ENCODE assay signal across 8 cellular contexts in genomic region chr6:25017486-25017885, GRCh38.
DNase-seq lines count a peak whose midpoint lies in the region; ATAC-seq and TF ChIP-seq lines count a peak whose summit lies in the region.

No MANE protein-coding gene starts in this region.

- no TSS peak for BruUV-seq in Calu3 (replicated peaks; lab: Mats Ljungman, UMichigan)
- no TSS peak for BruUV-seq in MCF 10A (replicated peaks; lab: Mats Ljungman, UMichigan)

- H3K9me3 Mint-ChIP-seq in Calu3 (ENCODE audit: low read depth, unreplicated experiment) (no peaks in the 10 kb centered on the region), MCF 10A (ENCODE audit: unreplicated experiment) (no peaks in the 10 kb centered on the region)
- H3K9me3 Mint-ChIP-seq in naive thymus-derived CD4-positive, alpha-beta T cell, result no peaks in the 10 kb centered on the region

- H3K4me3 Mint-ChIP-seq in Calu3 (ENCODE audit: low read depth, unreplicated experiment) (no peak overlapping the region), MCF 10A (ENCODE audit: unreplicated experiment) (peak overlapping the region; percentile 22)
- H3K4me3 Mint-ChIP-seq in naive thymus-derived CD4-positive, alpha-beta T cell, result peak overlapping the region; percentile 1 to 79 (median 62)

- POLR2A ChIA-PET in MCF 10A (lab: Yijun Ruan, JAX), result interaction anchor here (0.6 to 8.4 kb wide), 34 partner anchors 7 to 315 kb away, joined by 3 to 172 read pairs (median 4); partner anchors contain the start of genes C6orf62 and GMNN
- POLR2A ChIA-PET in naive thymus-derived CD4-positive, alpha-beta T cell (lab: Charles Lee), result interaction anchor here (0.5 to 7.7 kb wide), 32 partner anchors 9 to 305 kb away, joined by 3 to 84 read pairs (median 4); partner anchors contain the start of gene RIPOR2

- no peaks in the 10 kb centered on the region for H3K27me3 Mint-ChIP-seq in Calu3 (ENCODE audit: unreplicated experiment)
- H3K27me3 Mint-ChIP-seq in MCF 10A (ENCODE audit: insufficient read depth, unreplicated experiment), result no peaks in the 10 kb centered on the region
- no peaks in the 10 kb centered on the region for H3K27me3 Mint-ChIP-seq in naive thymus-derived CD4-positive, alpha-beta T cell

- no peaks in the 10 kb centered on the region for H3K27me3 ChIP-seq in naive thymus-derived CD4-positive, alpha-beta T cell (ENCODE audit: control insufficient read depth in 2 of 2, insufficient read depth in 2 of 2, low read length in 2 of 2)

- H3K9me3 ChIP-seq in naive thymus-derived CD4-positive, alpha-beta T cell (ENCODE audit: control insufficient read depth in 2 of 3, low read length in 3 of 3), result no peaks in the 10 kb centered on the region

- peak overlapping the region; percentile 61 for H3K27ac ChIP-seq in naive thymus-derived CD4-positive, alpha-beta T cell (ENCODE audit: low read depth, low read length)

- peak; percentile 57 for DNase-seq in Calu3
- peak; percentile 29 for DNase-seq in NCI-H69 (lab: John Stamatoyannopoulos, UW)
- DNase-seq in MCF 10A (ENCODE audit: unreplicated experiment), result peak; percentile 87
- no peak for DNase-seq in naive thymus-derived CD4-positive, alpha-beta T cell
- DNase-seq in COR-L47 (lab: John Stamatoyannopoulos, UW), result no peak
- DNase-seq in SKM-1 treated with dmso at 0.1 percent for 144 hours (lab: John Stamatoyannopoulos, UW; ENCODE audit: unreplicated experiment), result no peak

- TF ChIP-seq CTCF in Calu3 (IDR thresholded peaks at IDR 0.05; ENCODE audit: unreplicated experiment) (no peak), MCF 10A (IDR thresholded peaks at IDR 0.05; ENCODE audit: unreplicated experiment) (no peak)

- H3K27ac Mint-ChIP-seq in Calu3 (ENCODE audit: unreplicated experiment), result peak overlapping the region; percentile 10
- peak overlapping the region; percentile 62 for H3K27ac Mint-ChIP-seq in MCF 10A (ENCODE audit: low read depth, unreplicated experiment)
- peak overlapping the region; percentile 40 to 98 (median 94) for H3K27ac Mint-ChIP-seq in naive thymus-derived CD4-positive, alpha-beta T cell

- peaks cover 9 to 34% of the 10 kb centered on the region in 2 donors for H3K4me1 ChIP-seq in naive thymus-derived CD4-positive, alpha-beta T cell (ENCODE audit: control insufficient read depth in 2 of 2, insufficient read depth in 2 of 2, low read length in 2 of 2)

- no peaks in the 10 kb centered on the region for H3K36me3 ChIP-seq in naive thymus-derived CD4-positive, alpha-beta T cell (ENCODE audit: control insufficient read depth in 2 of 3, insufficient read depth in 3 of 3, low read length in 3 of 3)

- no peak overlapping the region for H3K4me3 ChIP-seq in naive thymus-derived CD4-positive, alpha-beta T cell (ENCODE audit: low read length)

- ATAC-seq in naive thymus-derived CD4-positive, alpha-beta T cell, result no peak
- no peak for ATAC-seq in GM18873 (IDR thresholded peaks at IDR 0.05; ENCODE audit: low FRiP score, unreplicated experiment)
- ATAC-seq in activated CD4-positive, CD25-positive, alpha-beta regulatory T cell treated with anti-CD3 and anti-CD28 coated beads, Interleukin-2, amount 50 U/mL, for 24 hours, result no peak

- CTCF ChIA-PET in Calu3 (lab: Charles Lee) (interaction anchor here (0.6 to 3.9 kb wide), 57 partner anchors 10 to 496 kb away, joined by 3 to 133 read pairs (median 4); partner anchors contain the start of genes CARMIL1 and GMNN), MCF 10A (lab: Yijun Ruan, JAX) (interaction anchor here (0.6 to 9.0 kb wide), 38 partner anchors 9 to 353 kb away, joined by 3 to 158 read pairs (median 4); no protein-coding TSS in a partner anchor)
- CTCF ChIA-PET in naive thymus-derived CD4-positive, alpha-beta T cell (lab: Charles Lee), result interaction anchor here (0.6 to 7.3 kb wide), 45 partner anchors 8 to 438 kb away, joined by 3 to 77 read pairs (median 4); partner anchors contain the start of gene RIPOR2

- H3K36me3 Mint-ChIP-seq in Calu3 (ENCODE audit: insufficient read depth, unreplicated experiment) (no peaks in the 10 kb centered on the region), MCF 10A (ENCODE audit: insufficient read depth, unreplicated experiment) (peaks cover 10% of the 10 kb centered on the region)
- no peaks in the 10 kb centered on the region for H3K36me3 Mint-ChIP-seq in naive thymus-derived CD4-positive, alpha-beta T cell

- intact Hi-C loops in Calu3 (cut with micrococcal nuclease; ENCODE audit: unreplicated experiment) (loop anchor here (5.0 kb wide), 3 partner anchors 300 to 585 kb away; partner anchors contain the start of gene C6orf62), MCF 10A (cut with micrococcal nuclease) (loop anchor here (2.0 to 5.0 kb wide), 2 partner anchors 105 to 495 kb away; no protein-coding TSS in a partner anchor)
- intact Hi-C loops in naive thymus-derived CD4-positive, alpha-beta T cell (cut with micrococcal nuclease), result loop anchor here (5.0 to 10.0 kb wide), 3 partner anchors 240 to 523 kb away; partner anchors contain the start of gene ALDH5A1 (in 1 of the 2)

- H3K4me1 Mint-ChIP-seq in Calu3 (ENCODE audit: low read depth, unreplicated experiment) (peaks cover 28% of the 10 kb centered on the region), MCF 10A (ENCODE audit: insufficient read depth, unreplicated experiment) (peaks cover 44% of the 10 kb centered on the region)
- peaks cover 25 to 50% (median 41%) of the 10 kb centered on the region in 7 donors for H3K4me1 Mint-ChIP-seq in naive thymus-derived CD4-positive, alpha-beta T cell

Comparison
In these comparisons a context has a peak if more than half of its experiments do, and no peak if none do; other contexts are left out.
1. DNase-seq: peak in Calu3 (single experiment), NCI-H69 (single experiment) and MCF 10A (single experiment); none in naive thymus-derived CD4-positive, alpha-beta T cell (0 of 9), COR-L47 (single experiment) and SKM-1 treated with dmso at 0.1 percent for 144 hours (single experiment).
2. H3K27ac Mint-ChIP-seq: peak in every context shown above with its lines; median percentile 94 in naive thymus-derived CD4-positive, alpha-beta T cell; 62 in MCF 10A; 10 in Calu3.